ENCODE assay signal across 1 cellular context in genomic region chr3:123623346-123623880, GRCh38.
TF ChIP-seq lines count a peak whose summit lies in the region.

No MANE protein-coding gene starts in this region.

TF ChIP-seq in SK-N-SH treated with all-trans-retinoic acid at 6 μM for 48 hours, 23 proteins besides CTCF, POLR2A, EP300 and RAD21 (continued from another document):
- TF ChIP-seq POU6F1 (CRISPR knock-in tag; IDR thresholded peaks at IDR 0.05; ENCODE audit: borderline replicate concordance, low read depth) (no peak), TSHZ2 (CRISPR knock-in tag; IDR thresholded peaks at IDR 0.05) (no peak), ZNF70 (CRISPR knock-in tag; IDR thresholded peaks at IDR 0.05) (no peak), ESRRG (CRISPR knock-in tag; IDR thresholded peaks at IDR 0.05) (no peak), ISL1 (CRISPR knock-in tag; IDR thresholded peaks at IDR 0.05) (no peak), ZNF8 (CRISPR knock-in tag; IDR thresholded peaks at IDR 0.05) (no peak), ZC3H10 (CRISPR knock-in tag; IDR thresholded peaks at IDR 0.05) (no peak), ZFP3 (CRISPR knock-in tag; IDR thresholded peaks at IDR 0.05) (no peak), GLIS3 (CRISPR knock-in tag; IDR thresholded peaks at IDR 0.05) (no peak), CSRNP3 (CRISPR knock-in tag; IDR thresholded peaks at IDR 0.05) (no peak), CSDC2 (CRISPR knock-in tag; IDR thresholded peaks at IDR 0.05) (no peak), ARNTL (CRISPR knock-in tag; IDR thresholded peaks at IDR 0.05; ENCODE audit: borderline replicate concordance, low read depth) (no peak), PATZ1 (CRISPR knock-in tag; IDR thresholded peaks at IDR 0.05; ENCODE audit: borderline replicate concordance) (no peak), SNAI2 (CRISPR knock-in tag; IDR thresholded peaks at IDR 0.05) (no peak), OSR1 (CRISPR knock-in tag; IDR thresholded peaks at IDR 0.05) (no peak), ZNF565 (CRISPR knock-in tag; conservative IDR thresholded peaks at IDR 0.05; ENCODE audit: low read depth) (no peak)
